Comparison of ENCODE assay signal across 34 cellular contexts in genomic region chr4:26544421-26544820, GRCh38.
"Had no signal": no experiment of that assay in that cellular context is flagged by ENCODE, and none has a peak within 500 bp of the region (broad histone marks: within the 10 kb centered on the region; RNA-seq: fewer than 3 reads in every experiment).

No MANE protein-coding gene starts in this region.

- H3K4me3 ChIP-seq: MG63 had no signal

- DNase-seq: Karpas-422, Kasumi-1, MG63, MM.1S, MV-4-11, NCI-H1048, NCI-H1092, NCI-H1092 treated with DMSO at 0.1 percent for 48 hours, NCI-H1105, NCI-H1105 treated with DMSO at 0.1 percent for 48 hours, NCI-H1417, NCI-H1417 treated with DMSO at 0.1 percent for 48 hours, NCI-H1436, NCI-H1436 treated with DMSO at 0.1 percent for 48 hours, NCI-H146, NCI-H1694, NCI-H1694 treated with DMSO at 0.1 percent for 48 hours, NCI-H187, NCI-H187 treated with DMSO at 0.1 percent for 48 hours, NCI-H1930, NCI-H2029, NCI-H2029 treated with DMSO at 0.1 percent for 48 hours, NCI-H2081, NCI-H2081 treated with DMSO at 0.1 percent for 48 hours, NCI-H2107, NCI-H2171, NCI-H2171 treated with DMSO at 0.1 percent for 48 hours, NCI-H2227 treated with DMSO at 0.1 percent for 48 hours, NCI-H226, NCI-H345, NCI-H446, NCI-H446 treated with DMSO at 0.1 percent for 48 hours, NCI-H510A, NCI-H510A treated with DMSO at 0.1 percent for 48 hours had no signal

- H3K36me3 ChIP-seq: MG63 had no signal
